ENCODE assay signal across 38 cellular contexts in genomic region chr3:148518520-148518919, GRCh38.
"Had no signal": no experiment of that assay in that cellular context is flagged by ENCODE, and none has a peak within 500 bp of the region (broad histone marks: within the 10 kb centered on the region; RNA-seq: fewer than 3 reads in every experiment).

No MANE protein-coding gene starts in this region.

- H3K9me3 ChIP-seq: ascending aorta had no signal

- H3K27me3 ChIP-seq: ascending aorta, cardiac muscle cell had no signal

- H3K27ac Mint-ChIP-seq: activated B cell treated with CpG ODN at 0.5 μM for 24 hours; activated CD4-positive, alpha-beta memory T cell treated with anti-CD3 and anti-CD28 coated beads, Interleukin-2, amount 10 ng/mL, durations not matched to agents 7 days and 5 days; activated CD4-positive, alpha-beta T cell treated with anti-CD3 and anti-CD28 coated beads, Interleukin-2, amount 10 ng/mL, durations not matched to agents 24 days and 14 days; activated CD8-positive, alpha-beta memory T cell treated with anti-CD3 and anti-CD28 coated beads, Interleukin-2, amount 10 ng/mL, durations not matched to agents 7 days and 5 days; activated CD8-positive, alpha-beta T cell treated with anti-CD3 and anti-CD28 coated beads, Interleukin-2, amount 10 ng/mL, durations not matched to agents 7 days and 5 days; activated naive CD4-positive, alpha-beta T cell treated with anti-CD3 and anti-CD28 coated beads, Interleukin-2, amount 10 ng/mL, durations not matched to agents 7 days and 5 days; activated naive CD4-positive, alpha-beta T cell treated with anti-CD3 and anti-CD28 coated beads, Interleukin-2, amount 50 U/mL, for 24 hours; activated naive CD8-positive, alpha-beta T cell; activated naive CD8-positive, alpha-beta T cell treated with anti-CD3 and anti-CD28 coated beads, Interleukin-2, amount 10 ng/mL, durations not matched to agents 7 days and 5 days; activated naive CD8-positive, alpha-beta T cell treated with anti-CD3 and anti-CD28 coated beads, Interleukin-2, amount 50 U/mL, for 24 hours; activated T-cell treated with anti-CD3 and anti-CD28 coated beads, Interleukin-2, amount 50 U/mL, for 24 hours; activated T-helper 2 cell treated with anti-CD3 and anti-CD28 coated beads, Interferon-gamma antibody, Interleukin-2, Interleukin-4, amounts not matched to agents 10 μg/mL and 5 μg/mL and 100 μg/mL, durations not matched to agents 14 hours and 24 hours and 36 hours; brain; T-helper 1 cell treated with Interleukin-12 subunit alpha and Interleukin-12 subunit beta and Interleukin-4 antibody, amounts not matched to agents 30 μg/mL and 1 μg/mL, for 36 hours; T-helper 2 cell treated with Interferon-gamma antibody and Interleukin-4, amounts not matched to agents 5 μg/mL and 100 μg/mL, for 36 hours had no signal

- H3K4me1 ChIP-seq: ascending aorta had no signal

- FAIRE-seq: bronchial epithelial cell, TTC549 had no signal

- H3K4me3 Mint-ChIP-seq: activated B cell treated with CpG ODN at 0.5 μM for 24 hours; activated CD4-positive, alpha-beta memory T cell treated with anti-CD3 and anti-CD28 coated beads, Interleukin-2, amount 10 ng/mL, durations not matched to agents 7 days and 5 days; activated CD4-positive, alpha-beta T cell treated with anti-CD3 and anti-CD28 coated beads, Interleukin-2, amount 10 ng/mL, durations not matched to agents 24 days and 14 days; activated CD8-positive, alpha-beta memory T cell treated with anti-CD3 and anti-CD28 coated beads, Interleukin-2, amount 10 ng/mL, durations not matched to agents 7 days and 5 days; activated CD8-positive, alpha-beta T cell treated with anti-CD3 and anti-CD28 coated beads, Interleukin-2, amount 10 ng/mL, durations not matched to agents 7 days and 5 days; activated naive CD4-positive, alpha-beta T cell treated with anti-CD3 and anti-CD28 coated beads, Interleukin-2, amount 10 ng/mL, durations not matched to agents 7 days and 5 days; activated naive CD4-positive, alpha-beta T cell treated with anti-CD3 and anti-CD28 coated beads, Interleukin-2, amount 50 U/mL, for 24 hours; activated naive CD8-positive, alpha-beta T cell; activated naive CD8-positive, alpha-beta T cell treated with anti-CD3 and anti-CD28 coated beads, Interleukin-2, amount 10 ng/mL, durations not matched to agents 7 days and 5 days; activated naive CD8-positive, alpha-beta T cell treated with anti-CD3 and anti-CD28 coated beads, Interleukin-2, amount 50 U/mL, for 24 hours; activated T-cell treated with anti-CD3 and anti-CD28 coated beads, Interleukin-2, amount 50 U/mL, for 24 hours; brain; central memory CD8-positive, alpha-beta T cell; T-helper 1 cell treated with Interleukin-12 subunit alpha and Interleukin-12 subunit beta and Interleukin-4 antibody, amounts not matched to agents 30 μg/mL and 1 μg/mL, for 36 hours; T-helper 2 cell treated with Interferon-gamma antibody and Interleukin-4, amounts not matched to agents 5 μg/mL and 100 μg/mL, for 36 hours had no signal

- H3K27ac ChIP-seq: ascending aorta, cardiac muscle cell, VCaP had no signal

- DNase-seq: activated B cell treated with CpG ODN at 0.5 μM for 24 hours; activated CD4-positive, alpha-beta memory T cell treated with anti-CD3 and anti-CD28 coated beads, Interleukin-2, amount 10 ng/mL, durations not matched to agents 7 days and 5 days; activated CD4-positive, alpha-beta T cell treated with anti-CD3 and anti-CD28 coated beads for 4 hours; activated CD4-positive, alpha-beta T cell treated with anti-CD3 and anti-CD28 coated beads, Interleukin-2, amount 10 ng/mL, durations not matched to agents 24 days and 14 days; activated CD4-positive, alpha-beta T cell treated with anti-CD3 and anti-CD28 coated beads, Interleukin-2, amount 50 U/mL, for 1 hour; activated CD4-positive, alpha-beta T cell treated with anti-CD3 and anti-CD28 coated beads, Interleukin-2, amount 50 U/mL, for 4 hours; activated CD4-positive, CD25-positive, alpha-beta regulatory T cell treated with anti-CD3 and anti-CD28 coated beads, Interleukin-2, amount 50 U/mL, for 72 hours; activated CD8-positive, alpha-beta memory T cell treated with anti-CD3 and anti-CD28 coated beads for 24 hours; activated CD8-positive, alpha-beta memory T cell treated with anti-CD3 and anti-CD28 coated beads, Interleukin-2, amount 10 ng/mL, durations not matched to agents 7 days and 5 days; activated CD8-positive, alpha-beta memory T cell treated with anti-CD3 and anti-CD28 coated beads, Interleukin-2, amount 50 U/mL, for 48 hours; activated CD8-positive, alpha-beta T cell treated with anti-CD3 and anti-CD28 coated beads, Interleukin-2, amount 10 ng/mL, durations not matched to agents 7 days and 5 days; activated effector memory CD4-positive, alpha-beta T cell treated with Interleukin-2 at 50 U/mL for 16 hours; activated gamma-delta T cell; activated naive CD4-positive, alpha-beta T cell treated with anti-CD3 and anti-CD28 coated beads, Interleukin-2, amount 10 ng/mL, durations not matched to agents 7 days and 5 days; activated naive CD4-positive, alpha-beta T cell treated with Interleukin-2 at 50 U/mL for 16 hours; activated naive CD8-positive, alpha-beta T cell treated with anti-CD3 and anti-CD28 coated beads, Interleukin-2, amount 10 ng/mL, durations not matched to agents 7 days and 5 days; activated naive CD8-positive, alpha-beta T cell treated with anti-CD3 and anti-CD28 coated beads, Interleukin-2, amount 50 U/mL, for 24 hours; activated T-cell treated with anti-CD3 and anti-CD28 coated beads, Interleukin-2, amount 50 U/mL, for 24 hours; activated T-cell treated with anti-CD3 and anti-CD28 coated beads, Interleukin-2, amount 50 U/mL, for 48 hours; amygdala; anterior cingulate cortex; caudate nucleus; cerebellar nuclear complex; T-helper 1 cell; T-helper 2 cell; T-helper 9 cell had no signal

- ATAC-seq: activated CD8-positive, alpha-beta memory T cell treated with anti-CD3 and anti-CD28 coated beads, Interleukin-2, amount 10 ng/mL, durations not matched to agents 7 days and 5 days; activated CD8-positive, alpha-beta T cell treated with anti-CD3 and anti-CD28 coated beads, Interleukin-2, amount 10 ng/mL, durations not matched to agents 7 days and 5 days; activated naive CD8-positive, alpha-beta T cell treated with anti-CD3 and anti-CD28 coated beads, Interleukin-2, amount 50 U/mL, for 24 hours had no signal

- H3K9me3 Mint-ChIP-seq: activated CD4-positive, alpha-beta T cell treated with anti-CD3 and anti-CD28 coated beads, Interleukin-2, amount 10 ng/mL, durations not matched to agents 24 days and 14 days; activated T-cell treated with anti-CD3 and anti-CD28 coated beads, Interleukin-2, amount 50 U/mL, for 24 hours had no signal

- H3K4me1 Mint-ChIP-seq: activated B cell treated with CpG ODN at 0.5 μM for 24 hours; activated CD4-positive, alpha-beta memory T cell treated with anti-CD3 and anti-CD28 coated beads, Interleukin-2, amount 10 ng/mL, durations not matched to agents 7 days and 5 days; activated CD4-positive, alpha-beta T cell treated with anti-CD3 and anti-CD28 coated beads, Interleukin-2, amount 10 ng/mL, durations not matched to agents 24 days and 14 days; activated CD8-positive, alpha-beta memory T cell treated with anti-CD3 and anti-CD28 coated beads, Interleukin-2, amount 10 ng/mL, durations not matched to agents 7 days and 5 days; activated naive CD4-positive, alpha-beta T cell treated with anti-CD3 and anti-CD28 coated beads, Interleukin-2, amount 10 ng/mL, durations not matched to agents 7 days and 5 days; activated naive CD4-positive, alpha-beta T cell treated with anti-CD3 and anti-CD28 coated beads, Interleukin-2, amount 50 U/mL, for 24 hours; activated naive CD8-positive, alpha-beta T cell treated with anti-CD3 and anti-CD28 coated beads, Interleukin-2, amount 10 ng/mL, durations not matched to agents 7 days and 5 days; activated naive CD8-positive, alpha-beta T cell treated with anti-CD3 and anti-CD28 coated beads, Interleukin-2, amount 50 U/mL, for 24 hours; brain; central memory CD8-positive, alpha-beta T cell had no signal

- H3K36me3 ChIP-seq: ascending aorta, cardiac muscle cell had no signal

- H3K36me3 Mint-ChIP-seq: activated CD8-positive, alpha-beta memory T cell treated with anti-CD3 and anti-CD28 coated beads, Interleukin-2, amount 10 ng/mL, durations not matched to agents 7 days and 5 days; activated naive CD4-positive, alpha-beta T cell treated with anti-CD3 and anti-CD28 coated beads, Interleukin-2, amount 10 ng/mL, durations not matched to agents 7 days and 5 days; activated naive CD4-positive, alpha-beta T cell treated with anti-CD3 and anti-CD28 coated beads, Interleukin-2, amount 50 U/mL, for 24 hours; activated naive CD8-positive, alpha-beta T cell; activated naive CD8-positive, alpha-beta T cell treated with anti-CD3 and anti-CD28 coated beads, Interleukin-2, amount 10 ng/mL, durations not matched to agents 7 days and 5 days; brain had no signal

- H3K4me3 ChIP-seq: ascending aorta, cardiac muscle cell had no signal
